21 cellular contexts compared by ENCODE assay signal in the genomic region with DNA sequence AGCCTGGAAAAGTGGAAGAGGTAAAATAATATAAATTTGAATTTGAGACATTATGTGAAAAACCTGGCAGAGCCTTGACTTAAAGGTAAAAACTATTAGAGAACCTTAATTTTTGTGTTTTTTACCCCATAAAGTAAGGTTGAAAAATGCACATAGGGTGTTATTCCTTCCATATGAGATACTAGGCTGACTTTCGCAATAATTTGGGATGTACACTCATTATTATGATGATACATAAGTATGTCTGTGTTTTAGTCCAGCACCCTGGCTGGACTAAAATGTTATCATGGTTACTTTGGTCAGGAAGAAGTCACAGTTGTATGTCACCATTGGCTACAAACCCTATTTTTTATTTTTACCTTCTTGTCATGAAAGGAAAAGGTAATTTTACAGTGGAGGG. TPM values are rescaled to one million over a fixed set of nuclear protein-coding genes. Genes with fewer than 3 reads are reported as not detected.
DNase-seq lines count a peak whose midpoint lies in the region; ATAC-seq and TF ChIP-seq lines count a peak whose summit lies in the region.
"Had no signal": no experiment of that assay in that cellular context is flagged by ENCODE, and none has a peak within 500 bp of the region (broad histone marks: within the 10 kb centered on the region; RNA-seq: fewer than 3 reads in every experiment).

No MANE protein-coding gene starts in this region.

- H3K9me3 ChIP-seq in mammary epithelial cell (replicated peaks; ENCODE audit: insufficient read depth, low read length) = no peaks in the 10 kb centered on the region
- H3K9me3 ChIP-seq: HAP-1, SJCRH30 had no signal

- no peak overlapping the region for H3K9ac ChIP-seq in mammary epithelial cell (ENCODE audit: insufficient read depth, low read length)

- H3K4me1 Mint-ChIP-seq in MCF 10A (ENCODE audit: insufficient read depth, unreplicated experiment) (no peaks in the 10 kb centered on the region), immature natural killer cell (peaks cover 23% of the 10 kb centered on the region in 2 donors)
- H3K4me1 Mint-ChIP-seq in central memory CD8-positive, alpha-beta T cell = peaks cover 16% of the 10 kb centered on the region
- H3K4me1 Mint-ChIP-seq in naive thymus-derived CD8-positive, alpha-beta T cell = peaks cover 11 to 41% (median 36%) of the 10 kb centered on the region in 4 donors
- H3K4me1 Mint-ChIP-seq: GM23338 had no signal

- POLR2A ChIA-PET in MCF 10A (lab: Yijun Ruan, JAX) = interaction anchor here (0.6 to 1.2 kb wide), 3 partner anchors 11 to 100 kb away, joined by 3 to 5 read pairs (median 3); no protein-coding TSS in a partner anchor
- POLR2A ChIA-PET in naive thymus-derived CD8-positive, alpha-beta T cell (lab: Charles Lee) = interaction anchor here (5.4 kb wide), 1 partner anchor 18 kb away, joined by 40 read pairs; the partner anchor contains the start of gene NEMP2

- no peak overlapping the region for H3K4me2 ChIP-seq in mammary epithelial cell (ENCODE audit: insufficient read depth, low read depth, low read length)
- H3K4me2 ChIP-seq: GM23338 had no signal

- no peak overlapping the region for H2AFZ ChIP-seq in mammary epithelial cell (ENCODE audit: low read depth, low read length)
- H2AFZ ChIP-seq: GM23338 had no signal

- BruUV-seq in mammary epithelial cell (replicated peaks; lab: Mats Ljungman, UMichigan) (no TSS peak), MCF 10A (replicated peaks; lab: Mats Ljungman, UMichigan) (no TSS peak)

- no peaks in the 10 kb centered on the region for H3K79me2 ChIP-seq in mammary epithelial cell (ENCODE audit: insufficient read depth, low read length)

- H3K27ac Mint-ChIP-seq in MCF 10A (ENCODE audit: low read depth, unreplicated experiment) (no peak overlapping the region), immature natural killer cell (no peak overlapping the region)
- peak overlapping the region; percentile 46 for H3K27ac Mint-ChIP-seq in central memory CD8-positive, alpha-beta T cell (ENCODE audit: low read depth)
- peak overlapping the region in 7 of 10 donors; percentile 12 to 68 (median 57) for H3K27ac Mint-ChIP-seq in naive thymus-derived CD8-positive, alpha-beta T cell
- H3K27ac Mint-ChIP-seq: CD4-positive, CD25-positive, alpha-beta regulatory T cell; GM23338; IgD-negative memory B cell had no signal

- no peaks in the 10 kb centered on the region for H3K36me3 ChIP-seq in mammary epithelial cell (ENCODE audit: insufficient read depth, low read length)
- H3K36me3 ChIP-seq: HAP-1, SJCRH30 had no signal

- H3K9me3 Mint-ChIP-seq in MCF 10A (ENCODE audit: unreplicated experiment) (no peaks in the 10 kb centered on the region), immature natural killer cell (no peaks in the 10 kb centered on the region)
- no peaks in the 10 kb centered on the region for H3K9me3 Mint-ChIP-seq in central memory CD8-positive, alpha-beta T cell
- no peaks in the 10 kb centered on the region for H3K9me3 Mint-ChIP-seq in naive thymus-derived CD8-positive, alpha-beta T cell
- H3K9me3 Mint-ChIP-seq: CD4-positive, CD25-positive, alpha-beta regulatory T cell; GM23338; IgD-negative memory B cell had no signal

- no peaks in the 10 kb centered on the region for H3K27me3 Mint-ChIP-seq in MCF 10A (ENCODE audit: insufficient read depth, unreplicated experiment)
- no peaks in the 10 kb centered on the region for H3K27me3 Mint-ChIP-seq in central memory CD8-positive, alpha-beta T cell
- no peaks in the 10 kb centered on the region for H3K27me3 Mint-ChIP-seq in naive thymus-derived CD8-positive, alpha-beta T cell
- no peaks in the 10 kb centered on the region for H3K27me3 Mint-ChIP-seq in immature natural killer cell (ENCODE audit: low read depth in 3 of 3)
- H3K27me3 Mint-ChIP-seq: CD4-positive, CD25-positive, alpha-beta regulatory T cell; IgD-negative memory B cell had no signal

- in situ Hi-C loops in mammary epithelial cell (cut with MboI; ENCODE audit: low sequenced_read_pairs in 2 of 2) = loop anchor here (10.0 to 25.0 kb wide), 3 partner anchors 127 to 427 kb away; no protein-coding TSS in a partner anchor

- CTCF ChIA-PET in mammary epithelial cell (lab: Charles Lee; ENCODE audit: low non-redundant PET) (no interaction called here), MCF 10A (lab: Yijun Ruan, JAX) (interaction anchor here (0.7 to 7.7 kb wide), 3 partner anchors 15 to 133 kb away, joined by 3 to 91 read pairs (median 4); no protein-coding TSS in a partner anchor)

- H3K4me3 Mint-ChIP-seq in MCF 10A (ENCODE audit: unreplicated experiment) (no peak overlapping the region), immature natural killer cell (no peak overlapping the region)
- H3K4me3 Mint-ChIP-seq in central memory CD8-positive, alpha-beta T cell = no peak overlapping the region
- H3K4me3 Mint-ChIP-seq in naive thymus-derived CD8-positive, alpha-beta T cell = peak overlapping the region in 3 of 10 donors; percentile 21 to 42 (median 29)
- H3K4me3 Mint-ChIP-seq: CD4-positive, CD25-positive, alpha-beta regulatory T cell; GM23338; IgD-negative memory B cell had no signal

- H3K36me3 Mint-ChIP-seq in MCF 10A (ENCODE audit: insufficient read depth, unreplicated experiment) (peaks cover 35% of the 10 kb centered on the region), immature natural killer cell (peaks cover 4 to 12% (median 11%) of the 10 kb centered on the region in 3 donors)
- H3K36me3 Mint-ChIP-seq in central memory CD8-positive, alpha-beta T cell (ENCODE audit: insufficient read depth) = peaks cover 18% of the 10 kb centered on the region
- peaks cover 0 to 33% (median 16%) of the 10 kb centered on the region in 3 donors for H3K36me3 Mint-ChIP-seq in naive thymus-derived CD8-positive, alpha-beta T cell

- 95% methylated on average over 1 of the region's 1 CpG for WGBS in mammary epithelial cell (ENCODE audit: low coverage, missing lambda C conversion rate)

- dilution Hi-C loops in mammary epithelial cell (cut with HindIII; ENCODE audit: low sequenced_read_pairs) = no loop called here

- DNase-seq in mammary epithelial cell (peak; percentile 13), MCF 10A (ENCODE audit: unreplicated experiment) (no peak), HCEC 1CT (peak; percentile 47), immature natural killer cell (no peak)
- no peak for DNase-seq in central memory CD8-positive, alpha-beta T cell (ENCODE audit: low spot score in 2 of 2)
- no peak for DNase-seq in naive thymus-derived CD8-positive, alpha-beta T cell
- DNase-seq in stimulated activated naive CD4-positive, alpha-beta T cell treated with Interleukin-2 at 50 U/mL for 16 hours (lab: John Stamatoyannopoulos, UW) = no peak
- DNase-seq: CD4-positive, CD25-positive, alpha-beta regulatory T cell; DMS79; Karpas-422; NCI-H1417 treated with DMSO at 0.1 percent for 48 hours; NCI-H187; NCI-H2107; NCI-H446 treated with DMSO at 0.1 percent for 48 hours; NCI-H526 treated with DMSO at 0.1 percent for 48 hours; OCI-M1; SJCRH30 had no signal

- no peak overlapping the region for H3K4me3 ChIP-seq in mammary epithelial cell (replicated peaks in 1 of 3; ENCODE audit: insufficient read depth in 1 of 3, low read depth in 2 of 3, low read length in 3 of 3)
- H3K4me3 ChIP-seq: GM23338, HAP-1, SJCRH30 had no signal

- H4K20me1 ChIP-seq in mammary epithelial cell (ENCODE audit: insufficient read depth, low read length) = no peaks in the 10 kb centered on the region

- ATAC-seq in central memory CD8-positive, alpha-beta T cell (replicated peaks; ENCODE audit: extremely low read depth, poor library complexity, severe bottlenecking) = no peak
- ATAC-seq in naive thymus-derived CD8-positive, alpha-beta T cell = no peak
- no peak for ATAC-seq in HG03025 (IDR thresholded peaks at IDR 0.05; ENCODE audit: low FRiP score, unreplicated experiment)
- ATAC-seq: GM23338 had no signal

- H3K27ac ChIP-seq in mammary epithelial cell (ENCODE audit: insufficient read depth, low read depth, low read length) = no peak overlapping the region
- H3K27ac ChIP-seq: SJCRH30 had no signal

- no peaks in the 10 kb centered on the region for H3K27me3 ChIP-seq in mammary epithelial cell (ENCODE audit: insufficient read depth, low read length)
- H3K27me3 ChIP-seq: SJCRH30 had no signal

- no peaks in the 10 kb centered on the region for H3K4me1 ChIP-seq in mammary epithelial cell (ENCODE audit: insufficient read depth, low read length)
- H3K4me1 ChIP-seq: HAP-1, SJCRH30 had no signal

- intact Hi-C loops in mammary epithelial cell (cut with micrococcal nuclease) = loop anchor here (5.0 kb wide), 1 partner anchor 288 kb away; no protein-coding TSS in a partner anchor
- intact Hi-C loops in MCF 10A (cut with micrococcal nuclease) = loop anchor here (5.0 kb wide), 2 partner anchors 288 to 427 kb away; no protein-coding TSS in a partner anchor

- TF ChIP-seq CTCF in mammary epithelial cell (conservative IDR thresholded peaks at IDR 0.05 in 1 of 2, IDR thresholded peaks at IDR 0.05 in 1 of 2; ENCODE audit: extremely low read depth in 1 of 2, insufficient read depth in 1 of 2, low read depth in 1 of 2, low read length in 2 of 2) (no peak), MCF 10A (IDR thresholded peaks at IDR 0.05; ENCODE audit: unreplicated experiment) (no peak)

RNA-seq across cellular contexts. Expression of gene NEMP2, which starts 19.8 kb away (rescaled TPM):
- 1 to 10 TPM; 5.0 to 6.0 TPM for total RNA-seq in mammary epithelial cell
- polyA plus RNA-seq in mammary epithelial cell = 3.1 TPM
- polyA minus RNA-seq in mammary epithelial cell = 11.3 TPM
- total RNA-seq in MCF 10A (2022) = 34.2 and 46.0 TPM in 2 replicates
- total RNA-seq in naive thymus-derived CD8-positive, alpha-beta T cell = 10 to 100 TPM; 23.4 TPM
- 10 to 100 TPM; 10.0 to 13.4 (median 12.1) TPM for polyA plus RNA-seq in naive thymus-derived CD8-positive, alpha-beta T cell
- polyA plus RNA-seq in immature natural killer cell = 10 to 100 TPM; 10.4 to 20.0 (median 11.4) TPM

Comparison
In these comparisons a context has a peak if more than half of its experiments do, and no peak if none do; other contexts are left out.
1. DNase-seq: peak in mammary epithelial cell (single experiment) and HCEC 1CT (single experiment); none in MCF 10A (single experiment), central memory CD8-positive, alpha-beta T cell (0 of 2), naive thymus-derived CD8-positive, alpha-beta T cell (0 of 10), immature natural killer cell (0 of 3) and stimulated activated naive CD4-positive, alpha-beta T cell treated with Interleukin-2 at 50 U/mL for 16 hours (single experiment).
2. H3K27ac Mint-ChIP-seq: peak in central memory CD8-positive, alpha-beta T cell (single experiment) and naive thymus-derived CD8-positive, alpha-beta T cell (7 of 10); none in MCF 10A (single experiment) and immature natural killer cell (0 of 6).